ENCODE assay signal across 10 cellular contexts in the genomic region with DNA sequence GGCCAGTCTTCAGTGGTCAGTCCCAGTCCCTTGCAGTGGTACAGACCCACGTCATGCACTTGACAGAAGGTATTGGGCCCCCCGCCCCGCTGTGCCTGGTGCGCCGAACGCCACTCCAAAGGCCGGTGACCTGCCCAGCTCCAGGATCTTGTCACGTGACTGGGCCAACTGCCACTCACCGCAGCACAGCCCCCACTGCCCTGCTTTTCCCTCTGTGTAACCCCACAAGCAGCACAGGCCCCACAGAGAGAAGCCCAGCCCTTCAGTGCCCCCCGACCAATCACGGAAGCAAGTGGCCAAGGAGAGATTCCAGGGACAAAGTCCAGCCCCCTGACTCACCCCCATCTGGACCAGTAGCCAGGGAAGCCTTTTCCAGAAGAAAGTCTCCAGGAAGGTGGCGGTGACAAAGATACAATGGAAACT. TPM values are rescaled to one million over a fixed set of nuclear protein-coding genes. Genes with fewer than 3 reads are reported as not detected.
DNase-seq lines count a peak whose midpoint lies in the region; ATAC-seq and TF ChIP-seq lines count a peak whose summit lies in the region.
"Had no signal": no experiment of that assay in that cellular context is flagged by ENCODE, and none has a peak within 500 bp of the region (broad histone marks: within the 10 kb centered on the region; RNA-seq: fewer than 3 reads in every experiment).

No MANE protein-coding gene starts in this region.

- H3K36me3 Mint-ChIP-seq in activated T-cell treated with anti-CD3 and anti-CD28 coated beads, Interleukin-2, amount 50 U/mL, for 4 hours (ENCODE audit: insufficient read depth) = peaks cover 3% of the 10 kb centered on the region

- no peaks in the 10 kb centered on the region for H3K36me3 ChIP-seq in transverse colon

- no peak for TF ChIP-seq EP300 in transverse colon (IDR thresholded peaks at IDR 0.05; ENCODE audit: low read depth)

- WGBS in transverse colon (ENCODE audit: low coverage in 1 of 2), 2 donors = 31% methylated on average over 12 of the region's 12 CpGs; no CpG with 5 or more reads in 1 of the 2 donors

- peaks cover under 1% of the 10 kb centered on the region for H3K27me3 ChIP-seq in transverse colon

- no peak for ATAC-seq in activated T-cell treated with anti-CD3 and anti-CD28 coated beads, Interleukin-2, amount 50 U/mL, for 4 hours
- ATAC-seq in left colon (peak; percentile 30), GM19023 (IDR thresholded peaks at IDR 0.05; ENCODE audit: unreplicated experiment) (no peak), HG03354 (IDR thresholded peaks at IDR 0.05; ENCODE audit: poor library complexity, severe bottlenecking, unreplicated experiment) (no peak)

- TF ChIP-seq POLR2A in transverse colon (IDR thresholded peaks at IDR 0.05) = no peak

- H3K4me1 Mint-ChIP-seq in activated T-cell treated with anti-CD3 and anti-CD28 coated beads, Interleukin-2, amount 50 U/mL, for 4 hours (ENCODE audit: low read depth) = peaks cover 81% of the 10 kb centered on the region
- H3K4me1 Mint-ChIP-seq: neural crest cell had no signal

- H3K4me3 Mint-ChIP-seq in activated T-cell treated with anti-CD3 and anti-CD28 coated beads, Interleukin-2, amount 50 U/mL, for 4 hours = peak overlapping the region; percentile 86
- H3K4me3 Mint-ChIP-seq: neural crest cell had no signal

- DNase-seq in activated naive CD4-positive, alpha-beta T cell treated with Interleukin-2 at 50 U/mL for 16 hours = peak; percentile 45
- no peak for DNase-seq in activated naive CD4-positive, alpha-beta T cell (lab: John Stamatoyannopoulos, UW)
- DNase-seq in activated T-cell treated with anti-CD3 and anti-CD28 coated beads, Interleukin-2, amount 50 U/mL, for 4 hours = no peak
- DNase-seq in left colon (peak in 1 of 2 donors; percentile 54), transverse colon (peak; percentile 47), NCI-H748 treated with DMSO at 0.1 percent for 48 hours (lab: John Stamatoyannopoulos, UW) (no peak)

- no peaks in the 10 kb centered on the region for H3K9me3 ChIP-seq in transverse colon

- TF ChIP-seq CTCF in transverse colon (IDR thresholded peaks at IDR 0.05) = no peak

- in situ Hi-C loops in transverse colon (cut with MboI; ENCODE audit: low pct_ligation_motif_present in 1 of 4, low pct_unique_long_range_greater_than_20kb in 1 of 4, low sequenced_read_pairs in 3 of 4) = no loop called here

- intact Hi-C loops in left colon (cut with DNase I, micrococcal nuclease) = no loop called here
- intact Hi-C loops in transverse colon (cut with DNase I; ENCODE audit: low total_unique reads) = no loop called here

- H3K9me3 Mint-ChIP-seq in activated T-cell treated with anti-CD3 and anti-CD28 coated beads, Interleukin-2, amount 50 U/mL, for 4 hours = no peaks in the 10 kb centered on the region
- H3K9me3 Mint-ChIP-seq: neural crest cell had no signal

- peak overlapping the region in 2 of 4 donors; percentile 16 to 38 for H3K4me3 ChIP-seq in transverse colon

- H3K27ac ChIP-seq in transverse colon = peak overlapping the region; percentile 57 to 78 (median 75)
- H3K27ac ChIP-seq: C4-2B had no signal

- H3K4me1 ChIP-seq in transverse colon = peaks cover 0 to 27% (median 6%) of the 10 kb centered on the region in 4 donors

- no peaks in the 10 kb centered on the region for H3K27me3 Mint-ChIP-seq in activated T-cell treated with anti-CD3 and anti-CD28 coated beads, Interleukin-2, amount 50 U/mL, for 4 hours (ENCODE audit: low read depth)

RNA-seq across cellular contexts. Expression of a gene that starts 0.5 kb away (rescaled TPM):
- 10 to 100 TPM; 14.6 to 18.4 (median 16.8) TPM for total RNA-seq in activated T-cell treated with anti-CD3 and anti-CD28 coated beads, Interleukin-2, amount 50 U/mL, for 4 hours
- total RNA-seq in left colon (1 to 10 TPM in 1 of 2 donors, under 1 TPM in 1; 0.73 to 3.4 TPM), transverse colon (10 to 100 TPM in 1 of 4 donors, 1 to 10 TPM in 1, under 1 TPM in 2; 0.20 to 11.6 (median 2.1) TPM)
- total RNA-seq: neural crest cell had no signal

RNA-seq across cellular contexts. Expression of a gene that starts 43.8 kb away (rescaled TPM):
- 10 to 100 TPM; 55.1 to 72.2 (median 58.3) TPM for total RNA-seq in activated T-cell treated with anti-CD3 and anti-CD28 coated beads, Interleukin-2, amount 50 U/mL, for 4 hours
- 1 to 10 TPM; 5.2 to 6.5 TPM for total RNA-seq in left colon
- 1 to 10 TPM in 3 of 4 donors, under 1 TPM in 1; 0.80 to 7.5 (median 4.5) TPM for total RNA-seq in transverse colon

Comparison
In these comparisons a context has a peak if more than half of its experiments do, and no peak if none do; other contexts are left out.
1. DNase-seq: peak in activated naive CD4-positive, alpha-beta T cell treated with Interleukin-2 at 50 U/mL for 16 hours (single experiment) and transverse colon (single experiment); none in activated naive CD4-positive, alpha-beta T cell (0 of 4), activated T-cell treated with anti-CD3 and anti-CD28 coated beads, Interleukin-2, amount 50 U/mL, for 4 hours (single experiment) and NCI-H748 treated with DMSO at 0.1 percent for 48 hours (single experiment).
2. RNA of a gene that starts 43.8 kb away (total RNA-seq): 55.1 to 72.2 TPM in activated T-cell treated with anti-CD3 and anti-CD28 coated beads, Interleukin-2, amount 50 U/mL, for 4 hours; 0.80 to 7.5 TPM in transverse colon and 5.2 to 6.5 TPM in left colon; every median in the first group is over 4 times any median in the second.